In the genomic region with DNA sequence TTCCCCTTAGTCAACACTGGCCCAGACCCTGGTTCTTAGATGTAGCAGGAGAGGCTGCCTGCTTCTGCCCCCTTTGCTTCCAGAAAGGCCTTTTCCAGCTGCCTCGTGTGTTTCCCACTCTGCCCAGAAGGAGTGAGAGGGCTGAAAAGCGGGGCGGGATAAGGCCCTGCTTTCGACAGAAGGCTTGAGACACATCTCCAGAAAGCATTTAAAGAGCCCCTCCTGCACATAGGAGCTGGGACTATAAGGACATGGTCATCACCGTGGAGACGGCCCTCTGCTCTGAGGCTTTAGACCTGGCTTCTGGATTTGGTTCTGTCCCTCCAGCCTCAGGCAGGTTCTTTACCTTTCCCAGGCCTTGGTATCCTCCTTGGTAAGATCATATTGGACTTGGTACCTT, we compare ENCODE assay signal across 10 cellular contexts. TPM values are rescaled to one million over a fixed set of nuclear protein-coding genes. Genes with fewer than 3 reads are reported as not detected.
DNase-seq lines count a peak whose midpoint lies in the region; ATAC-seq, FAIRE-seq and TF ChIP-seq lines count a peak whose summit lies in the region.
"Had no signal": no experiment of that assay in that cellular context is flagged by ENCODE, and none has a peak within 500 bp of the region (broad histone marks: within the 10 kb centered on the region; RNA-seq: fewer than 3 reads in every experiment).

No MANE protein-coding gene starts in this region.

- in situ Hi-C loops in transverse colon (cut with MboI; ENCODE audit: low pct_ligation_motif_present in 1 of 4, low pct_unique_long_range_greater_than_20kb in 1 of 4, low sequenced_read_pairs in 3 of 4), result loop anchor here in 3 of 4 donors (10.0 to 25.0 kb wide), 2 partner anchors 279 to 286 kb away; no protein-coding TSS in a partner anchor

- H2BK120ac ChIP-seq in H1 (replicated peaks; ENCODE audit: low read depth, low read length), result no peak overlapping the region

- no peaks in the 10 kb centered on the region for H4K20me1 ChIP-seq in H1 (replicated peaks in 1 of 2; ENCODE audit: control insufficient read depth in 1 of 2, insufficient read depth in 2 of 2, low read length in 2 of 2)

- peaks cover 5 to 18% of the 10 kb centered on the region in 2 donors for H3K36me3 Mint-ChIP-seq in activated T-cell treated with anti-CD3 and anti-CD28 coated beads, Interleukin-2, amount 50 U/mL, for 72 hours (ENCODE audit: insufficient read depth in 2 of 2)

- no peak overlapping the region for H3K27ac ChIP-seq in H1 (ENCODE audit: low read depth, low read length)
- peak overlapping the region; percentile 17 to 64 for H3K27ac ChIP-seq in mucosa of rectum (ENCODE audit: low read depth in 2 of 2, low read length in 2 of 2)
- H3K27ac ChIP-seq in transverse colon, result peak overlapping the region; percentile 70 to 96 (median 86)
- H3K27ac ChIP-seq: WERI-Rb-1 had no signal

- H3K18ac ChIP-seq in H1 (ENCODE audit: extremely low read depth, low read length), result no peak overlapping the region

- H3K27me3 ChIP-seq in H1 (replicated peaks in 1 of 4; ENCODE audit: control insufficient read depth in 3 of 4, extremely low read depth in 1 of 4, insufficient read depth in 3 of 4, low read length in 3 of 4) (no peaks in the 10 kb centered on the region), mucosa of rectum (ENCODE audit: control insufficient read depth in 2 of 2, insufficient read depth in 2 of 2, low read length in 2 of 2) (no peaks in the 10 kb centered on the region), transverse colon (no peaks in the 10 kb centered on the region)

- H2AK5ac ChIP-seq in H1 (ENCODE audit: low read depth, low read length), result no peak overlapping the region; the same call in 1 of the 2 replicates

- FAIRE-seq in H1 (lab: Jason Lieb, UNC), result no peak

- H2BK5ac ChIP-seq in H1 (ENCODE audit: low read depth, low read length), result no peak overlapping the region

- H3K4me3 Mint-ChIP-seq in activated T-cell treated with anti-CD3 and anti-CD28 coated beads, Interleukin-2, amount 50 U/mL, for 72 hours, result no peak overlapping the region

- no peak overlapping the region for H2AFZ ChIP-seq in H1 (ENCODE audit: low read length)

- H4K91ac ChIP-seq in H1 (replicated peaks; ENCODE audit: insufficient read length, low read length), result no peak overlapping the region

- no peaks in the 10 kb centered on the region for H3K79me2 ChIP-seq in H1 (ENCODE audit: control insufficient read depth in 1 of 2, insufficient read depth in 2 of 2, low read length in 2 of 2)

- POLR2A ChIA-PET in H1 (lab: Charles Lee; ENCODE audit: partially characterized antibody), result interaction anchor here (1.1 to 1.6 kb wide), 3 partner anchors 9 to 11 kb away, joined by 3 to 4 read pairs (median 3); no protein-coding TSS in a partner anchor

- peaks cover 0 to 2% (median under 1%) of the 10 kb centered on the region in 4 experiments; a peak in 2 of 7 replicates for H3K4me1 ChIP-seq in H1 (replicated peaks in 1 of 4; ENCODE audit: control insufficient read depth in 3 of 4, insufficient read depth in 4 of 4, low read length in 3 of 4)
- peaks cover 4 to 6% of the 10 kb centered on the region in 2 donors for H3K4me1 ChIP-seq in mucosa of rectum (ENCODE audit: control insufficient read depth in 2 of 2, insufficient read depth in 2 of 2, low read length in 2 of 2)
- peaks cover 3 to 33% (median 12%) of the 10 kb centered on the region in 4 donors for H3K4me1 ChIP-seq in transverse colon

- TF ChIP-seq RAD21 in H1 (IDR thresholded peaks at IDR 0.05 in 1 of 2, conservative IDR thresholded peaks at IDR 0.05 in 1 of 2; ENCODE audit: low read depth in 2 of 2, low read length in 2 of 2), result peak in 1 of 2 experiments; percentile 26; a peak in 1 of 4 replicates

- no peak for TF ChIP-seq POLR2A in H1 (IDR thresholded peaks at IDR 0.05; ENCODE audit: control extremely low read depth in 1 of 2, low read depth in 2 of 2, low read length in 2 of 2)
- TF ChIP-seq POLR2A in transverse colon (IDR thresholded peaks at IDR 0.05), result no peak

- no peaks in the 10 kb centered on the region for H3K23me2 ChIP-seq in H1 (ENCODE audit: low read depth, low read length)

- DNase-seq in activated T-cell treated with anti-CD3 and anti-CD28 coated beads, Interleukin-2, amount 50 U/mL, for 72 hours, result no peak
- DNase-seq in activated T-cell treated with anti-CD3 and anti-CD28 coated beads for 4 hours (no peak), H1 (ENCODE audit: low read depth in 1 of 2, low spot score in 2 of 2) (no peak), transverse colon (no peak)
- DNase-seq: NCI-H510A treated with DMSO at 0.1 percent for 48 hours, WERI-Rb-1 had no signal

- H2BK12ac ChIP-seq in H1 (ENCODE audit: low read depth, low read length), result no peak overlapping the region

- no peak overlapping the region for H3K56ac ChIP-seq in H1 (replicated peaks; ENCODE audit: insufficient read length, low read depth, low read length)

- H3K23ac ChIP-seq in H1 (ENCODE audit: insufficient read length), result no peak overlapping the region

- H3K4me3 ChIP-seq in H1 (ENCODE audit: extremely low read depth in 1 of 4, insufficient read depth in 2 of 4, low read depth in 3 of 4, low read length in 4 of 4) (no peak overlapping the region), mucosa of rectum (ENCODE audit: low read length in 2 of 2) (no peak overlapping the region), transverse colon (no peak overlapping the region)

- H3K79me1 ChIP-seq in H1 (ENCODE audit: low read depth, low read length), result no peaks in the 10 kb centered on the region

- H3K27ac Mint-ChIP-seq in activated T-cell treated with anti-CD3 and anti-CD28 coated beads, Interleukin-2, amount 50 U/mL, for 72 hours, result peak overlapping the region; percentile 1

- TF ChIP-seq EP300 in H1 (IDR thresholded peaks at IDR 0.05; ENCODE audit: borderline replicate concordance in 1 of 2, low read depth in 2 of 2, low read length in 2 of 2) (no peak), transverse colon (IDR thresholded peaks at IDR 0.05; ENCODE audit: low read depth) (no peak)

- H3K9ac ChIP-seq in H1 (replicated peaks in 1 of 4; ENCODE audit: extremely low read depth in 1 of 4, low read depth in 3 of 4, low read length in 3 of 4) (no peak overlapping the region; a peak in 1 of 7 replicates), mucosa of rectum (ENCODE audit: low read depth in 1 of 2, low read length in 2 of 2) (no peak overlapping the region)

- H3K9me3 ChIP-seq in H1 (ENCODE audit: insufficient read depth in 2 of 2, low read depth in 1 of 2, low read length in 1 of 2) (no peaks in the 10 kb centered on the region), mucosa of rectum (ENCODE audit: control insufficient read depth in 2 of 2, low read length in 2 of 2) (no peaks in the 10 kb centered on the region), transverse colon (no peaks in the 10 kb centered on the region)

- H3K4me1 Mint-ChIP-seq in activated T-cell treated with anti-CD3 and anti-CD28 coated beads, Interleukin-2, amount 50 U/mL, for 72 hours (ENCODE audit: low read depth), result peaks cover 34% of the 10 kb centered on the region

- no peak overlapping the region for H3K4me2 ChIP-seq in H1 (ENCODE audit: insufficient read depth in 1 of 2, low read depth in 2 of 2, low read length in 2 of 2)

- peak in 2 of 3 experiments; percentile 4 to 5; a peak in 1 of 4 replicates for TF ChIP-seq CTCF in H1 (IDR thresholded peaks at IDR 0.05; ENCODE audit: control extremely low read depth in 1 of 3, insufficient read depth in 1 of 3, low read depth in 1 of 3, low read length in 3 of 3)
- no peak for TF ChIP-seq CTCF in transverse colon (IDR thresholded peaks at IDR 0.05)

- no peak overlapping the region for H3K4ac ChIP-seq in H1 (replicated peaks; ENCODE audit: insufficient read length, low read depth, low read length)

- peak; percentile 14 to 16 for ATAC-seq in activated T-cell treated with anti-CD3 and anti-CD28 coated beads, Interleukin-2, amount 50 U/mL, for 72 hours (replicated peaks in 1 of 2)
- ATAC-seq in GM18873 (IDR thresholded peaks at IDR 0.05; ENCODE audit: low FRiP score, unreplicated experiment) (no peak), HG02642 (IDR thresholded peaks at IDR 0.05; ENCODE audit: poor library complexity, unreplicated experiment) (no peak), HG02938 (IDR thresholded peaks at IDR 0.05; ENCODE audit: unreplicated experiment) (no peak)

- H3K9me3 Mint-ChIP-seq in activated T-cell treated with anti-CD3 and anti-CD28 coated beads, Interleukin-2, amount 50 U/mL, for 72 hours, result no peaks in the 10 kb centered on the region

- H3K36me3 ChIP-seq in H1 (ENCODE audit: control insufficient read depth in 2 of 4, insufficient read depth in 4 of 4, low read length in 3 of 4), result peaks cover 16 to 23% (median 18%) of the 10 kb centered on the region in 4 experiments
- peaks cover 29 to 31% of the 10 kb centered on the region in 2 donors for H3K36me3 ChIP-seq in mucosa of rectum (ENCODE audit: control insufficient read depth in 2 of 2, insufficient read depth in 2 of 2, low read length in 2 of 2)
- H3K36me3 ChIP-seq in transverse colon, result peaks cover 0 to 25% (median 12%) of the 10 kb centered on the region in 4 donors

- no peak overlapping the region for H4K5ac ChIP-seq in H1 (ENCODE audit: insufficient read length, low read depth, low read length)

- 79% methylated on average over 6 of the region's 6 CpGs; no CpG with 5 or more reads in 1 of the 2 experiments for WGBS in H1 (ENCODE audit: extremely low coverage in 1 of 2, insufficient coverage in 1 of 2, insufficient read length in 1 of 2, insufficient replicate concordance in 2 of 2, low coverage in 1 of 2, low lambda C conversion rate in 2 of 2, missing lambda C conversion rate in 1 of 2), 2 experiments
- WGBS in transverse colon (ENCODE audit: low coverage in 1 of 2), 2 donors, result 73% methylated on average over 6 of the region's 6 CpGs; no CpG with 5 or more reads in 1 of the 2 donors

- no peak overlapping the region for H2BK15ac ChIP-seq in H1 (ENCODE audit: low read length)

- intact Hi-C loops in transverse colon (cut with DNase I; ENCODE audit: low total_unique reads), result loop anchor here (10.0 kb wide), 1 partner anchor 236 kb away; no protein-coding TSS in a partner anchor

- CTCF ChIA-PET in H1 (lab: Charles Lee; ENCODE audit: partially characterized antibody), result interaction anchor here (0.7 to 2.0 kb wide), 15 partner anchors 8 to 288 kb away, joined by 3 to 12 read pairs (median 3); partner anchors contain the start of gene CALM1

- no peaks in the 10 kb centered on the region for H3K27me3 Mint-ChIP-seq in activated T-cell treated with anti-CD3 and anti-CD28 coated beads, Interleukin-2, amount 50 U/mL, for 72 hours (ENCODE audit: low read depth)

- no peak overlapping the region for H4K8ac ChIP-seq in H1 (ENCODE audit: extremely low read depth, insufficient read depth, low read length)

- H3K14ac ChIP-seq in H1 (ENCODE audit: insufficient read length), result no peak overlapping the region

- no peak overlapping the region for H2BK20ac ChIP-seq in H1 (ENCODE audit: low read length)

RNA-seq across cellular contexts. Expression of gene CALM1, which starts 11.9 kb away (rescaled TPM):
- 100 to 1,000 TPM; 391 to 489 TPM for total RNA-seq in activated T-cell treated with anti-CD3 and anti-CD28 coated beads, Interleukin-2, amount 50 U/mL, for 72 hours
- 398 and 422 TPM in 2 replicates for total RNA-seq in H1 (2021; fragmentation: NEBNext Ultra II Directional; extraction: Animal tissue kit (Norgen Biotek cat#: 25700))
- polyA plus RNA-seq in H1 (2011; rRNA removed), result 279 and 285 TPM in 2 replicates
- polyA plus RNA-seq in H1 (2011; cell fraction: cytosol; rRNA removed), result 386 TPM
- 172 TPM for polyA plus RNA-seq in H1 (2011; cell fraction: nucleus; rRNA removed)
- 280 to 423 TPM (median 293 TPM) in 4 replicates for polyA plus RNA-seq in H1 (2012, experiment 1 of 2)
- polyA plus RNA-seq in H1 (2012, experiment 2 of 2), result 59.7 TPM
- 408 TPM for polyA plus RNA-seq in H1 (2013, experiment 1 of 2)
- polyA plus RNA-seq in H1 (2013, experiment 2 of 2), result 425 TPM
- 201 and 209 TPM in 2 replicates for polyA minus RNA-seq in H1 (2011; rRNA and poly(A)+ RNA removed)
- 260 TPM for polyA minus RNA-seq in H1 (2011; cell fraction: cytosol; rRNA and poly(A)+ RNA removed)
- polyA minus RNA-seq in H1 (2011; cell fraction: nucleus; rRNA and poly(A)+ RNA removed), result 276 TPM
- total RNA-seq in transverse colon, result 1,000 to 10,000 TPM in 1 of 4 donors, 100 to 1,000 TPM in 3; 297 to 1,199 (median 723) TPM

Comparison
In these comparisons a context has a peak if more than half of its experiments do, and no peak if none do; other contexts are left out.
1. ATAC-seq: peak in activated T-cell treated with anti-CD3 and anti-CD28 coated beads, Interleukin-2, amount 50 U/mL, for 72 hours (2 of 2); none in GM18873 (single experiment), HG02642 (single experiment) and HG02938 (single experiment).
2. CTCF ChIP-seq: peak in H1 (2 of 3); none in transverse colon (0 of 5).